Comparison of ENCODE assay signal across 8 cellular contexts in genomic region chr15:65792988-65793812, GRCh38. TPM values are rescaled to one million over a fixed set of nuclear protein-coding genes. Genes with fewer than 3 reads are reported as not detected.
DNase-seq lines count a peak whose midpoint lies in the region; ATAC-seq, FAIRE-seq and TF ChIP-seq lines count a peak whose summit lies in the region.

No MANE protein-coding gene starts in this region.

- H3K79me1 ChIP-seq in trophoblast cell (ENCODE audit: low read length), result peaks cover 4% of the 10 kb centered on the region

- peaks cover 26% of the 10 kb centered on the region for H3K4me1 ChIP-seq in DND-41 (ENCODE audit: insufficient read depth, low read length)
- H3K4me1 ChIP-seq in Peyer's patch, result peaks cover 0 to 16% (median 5%) of the 10 kb centered on the region in 4 donors
- H3K4me1 ChIP-seq in trophoblast cell (ENCODE audit: control insufficient read depth in 1 of 2, insufficient read depth in 2 of 2, low read length in 2 of 2), result peaks cover 0 to 6% of the 10 kb centered on the region in 2 experiments

- H2AFZ ChIP-seq in DND-41 (ENCODE audit: low read depth, low read length), result peak overlapping the region; percentile 99
- no peak overlapping the region for H2AFZ ChIP-seq in trophoblast cell (ENCODE audit: insufficient read depth, low read length, poor library complexity)

- no peak for DNase-seq in DND-41
- no peak for DNase-seq in Peyer's patch
- DNase-seq in epithelial cell of prostate (ENCODE audit: low read depth, low spot score), result no peak
- DNase-seq in trophoblast cell, result peak; percentile 22 to 63
- no peak for DNase-seq in NCI-H2029 (lab: John Stamatoyannopoulos, UW)
- no peak for DNase-seq in GM12891 (ENCODE audit: insufficient read length, low spot score)
- DNase-seq in erythroblast (lab: John Stamatoyannopoulos, UW), result no peak
- no peak for DNase-seq in cerebellar nuclear complex (lab: John Stamatoyannopoulos, UW)

- H2AK5ac ChIP-seq in trophoblast cell (ENCODE audit: low read length), result no peak overlapping the region

- H3K23ac ChIP-seq in trophoblast cell (ENCODE audit: low read length), result no peak overlapping the region

- no peaks in the 10 kb centered on the region for H3K27me3 ChIP-seq in DND-41 (ENCODE audit: insufficient read depth, low read length, poor library complexity)
- H3K27me3 ChIP-seq in Peyer's patch, result no peaks in the 10 kb centered on the region
- H3K27me3 ChIP-seq in trophoblast cell (ENCODE audit: insufficient read depth, low read length), result no peaks in the 10 kb centered on the region

- H2BK120ac ChIP-seq in trophoblast cell (ENCODE audit: insufficient read depth, low read length, poor library complexity), result no peak overlapping the region

- H3K27ac ChIP-seq in DND-41 (ENCODE audit: low read length), result peak overlapping the region; percentile 99
- H3K27ac ChIP-seq in Peyer's patch, result peak overlapping the region; percentile 96 to 99 (median 98)
- H3K27ac ChIP-seq in epithelial cell of prostate, result peak overlapping the region; percentile 82
- peak overlapping the region; percentile 63 for H3K27ac ChIP-seq in trophoblast cell (ENCODE audit: low read depth, low read length)

- H3K79me2 ChIP-seq in DND-41 (ENCODE audit: insufficient read depth, low read length) (peaks cover 32% of the 10 kb centered on the region), trophoblast cell (ENCODE audit: control insufficient read depth, insufficient read depth, low read length, poor library complexity) (peaks cover 2% of the 10 kb centered on the region)

- no peak for TF ChIP-seq POLR2A in Peyer's patch (IDR thresholded peaks at IDR 0.05)
- no peak for TF ChIP-seq POLR2A in GM12891 (IDR thresholded peaks at IDR 0.05; ENCODE audit: low read depth, low read length)
- TF ChIP-seq POLR2A in erythroblast (IDR thresholded peaks at IDR 0.05; ENCODE audit: low read length), result no peak

- no peak overlapping the region for H3K18ac ChIP-seq in trophoblast cell (ENCODE audit: low read length)

- ATAC-seq in DND-41 (ENCODE audit: insufficient read depth, low read depth), result no peak

- no peak overlapping the region for H4K8ac ChIP-seq in trophoblast cell (ENCODE audit: low read depth, low read length)

- H3K9ac ChIP-seq in DND-41 (ENCODE audit: low read depth, low read length), result peak overlapping the region; percentile 84
- no peak overlapping the region for H3K9ac ChIP-seq in trophoblast cell (ENCODE audit: low read length)

- H3K9me3 ChIP-seq in DND-41 (ENCODE audit: insufficient read depth, low read length, severe bottlenecking), result no peaks in the 10 kb centered on the region
- no peaks in the 10 kb centered on the region for H3K9me3 ChIP-seq in Peyer's patch
- H3K9me3 ChIP-seq in trophoblast cell (ENCODE audit: insufficient read depth, low read depth, low read length), result no peaks in the 10 kb centered on the region

- H3K36me3 ChIP-seq in DND-41 (ENCODE audit: insufficient read depth, low read length) (no peaks in the 10 kb centered on the region; the same call in 1 of the 2 replicates), Peyer's patch (no peaks in the 10 kb centered on the region), trophoblast cell (ENCODE audit: control insufficient read depth in 1 of 2, insufficient read depth in 2 of 2, low read length in 2 of 2) (no peaks in the 10 kb centered on the region)

- no CpG with 5 or more reads among the region's 13 CpGs for WGBS in trophoblast cell (ENCODE audit: extremely low coverage, insufficient coverage, insufficient read length)

- H2BK12ac ChIP-seq in trophoblast cell (ENCODE audit: low read length), result no peak overlapping the region

- H3K4ac ChIP-seq in trophoblast cell (ENCODE audit: low read depth, low read length), result no peak overlapping the region

- no peak overlapping the region for H3K14ac ChIP-seq in trophoblast cell (ENCODE audit: low read length)

- H3K4me2 ChIP-seq in DND-41 (ENCODE audit: insufficient read depth, low read length), result peak overlapping the region; percentile 89
- peak overlapping the region; percentile 63 for H3K4me2 ChIP-seq in trophoblast cell (ENCODE audit: low read length)

- H4K12ac ChIP-seq in trophoblast cell (ENCODE audit: low read depth, low read length), result no peak overlapping the region

- FAIRE-seq in GM12891 (lab: Jason Lieb, UNC), result no peak

- no peak overlapping the region for H2BK5ac ChIP-seq in trophoblast cell (ENCODE audit: low read depth, low read length, poor library complexity)

- H4K20me1 ChIP-seq in DND-41 (ENCODE audit: insufficient read depth, low read length), result no peaks in the 10 kb centered on the region

- H4K91ac ChIP-seq in trophoblast cell (ENCODE audit: low read depth, low read length), result peak overlapping the region; percentile 56

- TF ChIP-seq CTCF in DND-41 (IDR thresholded peaks at IDR 0.05; ENCODE audit: borderline replicate concordance, extremely low read depth, low read length, poor library complexity, severe bottlenecking) (no peak), Peyer's patch (IDR thresholded peaks at IDR 0.05) (no peak)

- H3K4me3 ChIP-seq in DND-41 (ENCODE audit: low read depth in 1 of 2, low read length in 2 of 2), result peak overlapping the region; percentile 85 to 100
- peak overlapping the region; percentile 82 to 99 (median 84) for H3K4me3 ChIP-seq in Peyer's patch
- H3K4me3 ChIP-seq in trophoblast cell (ENCODE audit: low read depth, low read length), result no peak overlapping the region

TF ChIP-seq in GM12891, 5 proteins besides CTCF, POLR2A, EP300 and RAD21:
- TF ChIP-seq POU2F2 (IDR thresholded peaks at IDR 0.05; ENCODE audit: low read depth, low read length), result no peak
- no peak for TF ChIP-seq TAF1 (IDR thresholded peaks at IDR 0.05; ENCODE audit: low read depth, low read length)
- TF ChIP-seq POLR2AphosphoS5 (IDR thresholded peaks at IDR 0.05; ENCODE audit: low read depth, low read length), result no peak
- no peak for TF ChIP-seq SPI1 (IDR thresholded peaks at IDR 0.05; ENCODE audit: low read depth, low read length)
- TF ChIP-seq PAX5 (IDR thresholded peaks at IDR 0.05; ENCODE audit: insufficient read depth, low read length, severe bottlenecking), result no peak
TF ChIP-seq in GM12891: peak in this region for 0.

RNA-seq across cellular contexts. Expression of gene DENND4A, which starts 1.1 kb away (rescaled TPM):
- total RNA-seq in Peyer's patch, result 10 to 100 TPM; 16.6 to 70.1 (median 24.5) TPM
- 8.3 and 9.0 TPM in 2 replicates for polyA plus RNA-seq in trophoblast cell (2013)
- polyA plus RNA-seq in GM12891 (2012; ENCODE audit: low read depth, missing spikeins), result 17.3 TPM

Comparison
In these comparisons a context has a peak if more than half of its experiments do, and no peak if none do; other contexts are left out.
1. DNase-seq: peak in trophoblast cell (2 of 2); none in DND-41 (single experiment), Peyer's patch (0 of 3), epithelial cell of prostate (single experiment), NCI-H2029 (single experiment), GM12891 (single experiment), erythroblast (0 of 2) and cerebellar nuclear complex (0 of 2).
2. Peak in every context shown above with its lines, with median percentiles within 50 percentile points of each other: H3K27ac ChIP-seq.